Comparison of ENCODE assay signal across 11 cellular contexts in the genomic region with DNA sequence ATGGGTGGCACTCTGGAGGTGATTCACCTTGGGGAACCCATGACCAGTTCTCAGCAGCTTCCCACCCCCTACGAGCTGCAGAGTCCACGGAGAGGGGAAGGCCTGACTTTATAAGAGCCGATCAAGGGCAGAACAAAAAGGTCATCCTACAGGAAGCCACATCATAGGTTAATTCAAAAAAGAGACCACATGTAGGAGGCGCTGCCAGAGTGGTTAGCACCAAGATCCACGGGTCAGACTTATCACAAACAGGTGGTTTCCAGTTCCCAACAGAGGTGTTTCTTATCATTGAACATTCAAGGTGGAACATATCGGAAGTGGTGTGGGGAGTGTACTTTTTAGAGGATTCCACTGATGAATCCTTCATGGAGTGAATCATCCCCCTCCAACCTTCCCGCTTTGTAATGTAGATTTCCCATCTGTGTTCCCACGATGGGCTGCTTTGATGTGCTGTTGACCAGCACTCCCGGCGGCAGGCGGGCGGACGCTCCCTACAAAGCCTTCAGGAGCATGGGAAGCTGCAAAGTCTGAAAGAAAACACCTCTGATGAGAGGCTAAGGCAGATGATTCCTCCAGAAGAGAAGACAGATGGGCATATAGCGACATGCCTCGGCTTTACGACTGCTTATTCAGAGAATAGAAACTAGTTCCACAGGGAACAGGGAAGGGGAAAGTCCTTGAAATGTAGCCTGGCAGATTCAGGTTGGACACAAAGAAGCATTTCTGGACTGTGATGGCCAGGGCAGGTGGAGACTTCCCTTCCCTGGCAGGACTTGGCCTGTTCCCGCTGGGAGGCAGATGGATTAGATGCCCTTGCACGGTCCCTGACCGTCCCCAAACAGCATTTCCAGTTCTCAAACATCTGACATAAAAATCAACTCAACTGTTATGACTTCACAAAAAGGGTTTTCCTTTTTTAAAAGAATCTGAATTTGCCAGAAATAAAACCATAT.
A peak's percentile ranks its signal among the peaks of the same experiment; 100 is the strongest.
DNase-seq lines count a peak whose midpoint lies in the region; ATAC-seq and TF ChIP-seq lines count a peak whose summit lies in the region.
"Had no signal": no experiment of that assay in that cellular context is flagged by ENCODE, and none has a peak within 500 bp of the region (broad histone marks: within the 10 kb centered on the region; RNA-seq: fewer than 3 reads in every experiment).

No MANE protein-coding gene starts in this region.

- WGBS in spleen, 5 donors = 59 to 80% (median 70%) methylated on average over 19 of the region's 19 CpGs
- WGBS in tibial nerve, 2 donors = 74 to 82% methylated on average over 19 of the region's 19 CpGs

- TF ChIP-seq CTCF in spleen (IDR thresholded peaks at IDR 0.05 in 8 of 11, conservative IDR thresholded peaks at IDR 0.05 in 3 of 11) = no peak
- no peak for TF ChIP-seq CTCF in tibial nerve (IDR thresholded peaks at IDR 0.05)

- intact Hi-C loops in spleen (cut with DNase I; ENCODE audit: low total_unique reads) = no loop called here

- TF ChIP-seq EP300 in tibial nerve (IDR thresholded peaks at IDR 0.05) = no peak

- no peak overlapping the region; the same call in 1 of the 2 replicates for H3K27ac ChIP-seq in HUES6 (ENCODE audit: low read depth, low read length)
- peak overlapping the region in 7 of 8 donors; percentile 6 to 85 (median 72) for H3K27ac ChIP-seq in spleen
- peak overlapping the region in 2 of 4 donors; percentile 44 to 62 for H3K27ac ChIP-seq in tibial nerve
- H3K27ac ChIP-seq: colonic mucosa, gastrocnemius medialis had no signal

- ATAC-seq in GM19351 (IDR thresholded peaks at IDR 0.05; ENCODE audit: unreplicated experiment) (peak; percentile 73), esophagus mucosa (peak; percentile 72), GM21515 (IDR thresholded peaks at IDR 0.05; ENCODE audit: unreplicated experiment) (no peak), GM19397 (IDR thresholded peaks at IDR 0.05; ENCODE audit: unreplicated experiment) (no peak)
- ATAC-seq: gastrocnemius medialis had no signal

- H3K9me3 ChIP-seq in HUES6 (ENCODE audit: control insufficient read depth, insufficient read depth, low read depth, low read length) = no peaks in the 10 kb centered on the region
- H3K9me3 ChIP-seq in spleen = no peaks in the 10 kb centered on the region
- H3K9me3 ChIP-seq in tibial nerve = no peaks in the 10 kb centered on the region
- H3K9me3 ChIP-seq: colonic mucosa, gastrocnemius medialis had no signal

- TF ChIP-seq POLR2A in spleen (IDR thresholded peaks at IDR 0.05) = no peak
- TF ChIP-seq POLR2A in tibial nerve (IDR thresholded peaks at IDR 0.05) = no peak

- DNase-seq in spleen (peak; percentile 69), tibial nerve (ENCODE audit: low spot score in 2 of 2) (no peak)
- DNase-seq: colonic mucosa, gastrocnemius medialis, NCI-H1694 had no signal

- H3K4me1 ChIP-seq in HUES6 (ENCODE audit: control insufficient read depth, insufficient read depth, low read length) = peaks cover 24% of the 10 kb centered on the region
- H3K4me1 ChIP-seq in spleen = peaks cover 5 to 68% (median 45%) of the 10 kb centered on the region in 6 donors
- peaks cover 0 to 69% (median 24%) of the 10 kb centered on the region in 4 donors for H3K4me1 ChIP-seq in tibial nerve
- H3K4me1 ChIP-seq: colonic mucosa had no signal

- H3K4me3 ChIP-seq in HUES6 (ENCODE audit: low read depth, low read length) (no peak overlapping the region; the same call in 1 of the 2 replicates), spleen (no peak overlapping the region), tibial nerve (no peak overlapping the region)
- H3K4me3 ChIP-seq: colonic mucosa, gastrocnemius medialis, lung had no signal

- H3K27me3 ChIP-seq in HUES6 (ENCODE audit: control insufficient read depth, insufficient read depth, low read length) = no peaks in the 10 kb centered on the region
- no peaks in the 10 kb centered on the region for H3K27me3 ChIP-seq in spleen (replicated peaks in 1 of 7)
- no peaks in the 10 kb centered on the region for H3K27me3 ChIP-seq in tibial nerve
- H3K27me3 ChIP-seq: colonic mucosa, gastrocnemius medialis had no signal

- H3K9ac ChIP-seq in HUES6 (ENCODE audit: low read length) = peak overlapping the region; percentile 39

- no peaks in the 10 kb centered on the region for H3K36me3 ChIP-seq in HUES6 (ENCODE audit: control insufficient read depth, insufficient read depth, low read length)
- peaks cover 0 to 24% (median 0%) of the 10 kb centered on the region in 6 donors for H3K36me3 ChIP-seq in spleen
- peaks cover 0 to 41% (median 0%) of the 10 kb centered on the region in 3 donors for H3K36me3 ChIP-seq in tibial nerve
- H3K36me3 ChIP-seq: colonic mucosa, gastrocnemius medialis had no signal

Comparison
In these comparisons a context has a peak if more than half of its experiments do, and no peak if none do; other contexts are left out.
1. ATAC-seq: peak in GM19351 (single experiment) and esophagus mucosa (single experiment); none in GM21515 (single experiment) and GM19397 (single experiment).